28 cellular contexts compared by ENCODE assay signal in genomic region chr15:44443515-44443914, GRCh38.
"Had no signal": no experiment of that assay in that cellular context is flagged by ENCODE, and none has a peak within 500 bp of the region (broad histone marks: within the 10 kb centered on the region; RNA-seq: fewer than 3 reads in every experiment).

No MANE protein-coding gene starts in this region.

- H3K4me1 ChIP-seq: upper lobe of right lung had no signal

- H3K4me3 ChIP-seq: stomach, suprapubic skin, testis, thoracic aorta, thyroid gland, tibial artery, tibial nerve, transverse colon, upper lobe of left lung, upper lobe of right lung, uterus, vagina had no signal

- H3K27ac Mint-ChIP-seq: stimulated activated effector memory CD8-positive, alpha-beta T cell treated with anti-CD3 and anti-CD28 coated beads, Interleukin-12 subunit alpha, Interleukin-12 subunit beta, amount 100 ng/mL, for 72 hours; stimulated activated memory B cell treated with anti-CD40 and anti-IgM and Interleukin-4, amounts not matched to agents 10 μg/mL and 1 μg/mL and 100 μg/mL, for 72 hours; stimulated activated naive B cell treated with anti-CD40 and anti-IgM and Interleukin-4, amounts not matched to agents 10 μg/mL and 1 μg/mL and 100 μg/mL, for 72 hours; stimulated activated naive CD8-positive, alpha-beta T cell treated with anti-CD3 and anti-CD28 coated beads, Interleukin-15, amount 100 ng/mL, for 72 hours; stimulated activated naive CD8-positive, alpha-beta T cell treated with anti-CD3 and anti-CD28 coated beads, Interleukin-15, Interleukin-2, amounts not matched to agents 100 ng/mL and 50 ng/mL, for 24 hours; type B pancreatic cell had no signal

- H3K36me3 ChIP-seq: thoracic aorta, thyroid gland, transverse colon, uterus, vagina had no signal

- H3K9me3 ChIP-seq: stomach, suprapubic skin, testis, thoracic aorta, thyroid gland, tibial artery, transverse colon, upper lobe of left lung, upper lobe of right lung, uterus, vagina had no signal

- H3K27me3 Mint-ChIP-seq: stimulated activated memory B cell treated with anti-CD40 and anti-IgM and Interleukin-4, amounts not matched to agents 10 μg/mL and 1 μg/mL and 100 μg/mL, for 72 hours; stimulated activated naive B cell treated with anti-CD40 and anti-IgM and Interleukin-4, amounts not matched to agents 10 μg/mL and 1 μg/mL and 100 μg/mL, for 72 hours; stimulated activated naive CD8-positive, alpha-beta T cell treated with anti-CD3 and anti-CD28 coated beads, Interleukin-15, amount 100 ng/mL, for 72 hours; stimulated activated naive CD8-positive, alpha-beta T cell treated with anti-CD3 and anti-CD28 coated beads, Interleukin-15, Interleukin-2, amounts not matched to agents 100 ng/mL and 50 ng/mL, for 24 hours; type B pancreatic cell had no signal

- H3K9me3 Mint-ChIP-seq: stimulated activated effector memory CD8-positive, alpha-beta T cell treated with anti-CD3 and anti-CD28 coated beads, Interleukin-12 subunit alpha, Interleukin-12 subunit beta, amount 100 ng/mL, for 72 hours; stimulated activated memory B cell treated with anti-CD40 and anti-IgM and Interleukin-4, amounts not matched to agents 10 μg/mL and 1 μg/mL and 100 μg/mL, for 72 hours; stimulated activated naive CD8-positive, alpha-beta T cell treated with anti-CD3 and anti-CD28 coated beads, Interleukin-15, amount 100 ng/mL, for 72 hours; stimulated activated naive CD8-positive, alpha-beta T cell treated with anti-CD3 and anti-CD28 coated beads, Interleukin-15, Interleukin-2, amounts not matched to agents 100 ng/mL and 50 ng/mL, for 24 hours; type B pancreatic cell had no signal

- H3K4me3 Mint-ChIP-seq: stimulated activated effector memory CD8-positive, alpha-beta T cell treated with anti-CD3 and anti-CD28 coated beads, Interleukin-12 subunit alpha, Interleukin-12 subunit beta, amount 100 ng/mL, for 72 hours; stimulated activated memory B cell treated with anti-CD40 and anti-IgM and Interleukin-4, amounts not matched to agents 10 μg/mL and 1 μg/mL and 100 μg/mL, for 72 hours; stimulated activated naive B cell treated with anti-CD40 and anti-IgM and Interleukin-4, amounts not matched to agents 10 μg/mL and 1 μg/mL and 100 μg/mL, for 72 hours; stimulated activated naive CD8-positive, alpha-beta T cell treated with anti-CD3 and anti-CD28 coated beads, Interleukin-15, amount 100 ng/mL, for 72 hours; stimulated activated naive CD8-positive, alpha-beta T cell treated with anti-CD3 and anti-CD28 coated beads, Interleukin-15, Interleukin-2, amounts not matched to agents 100 ng/mL and 50 ng/mL, for 24 hours; type B pancreatic cell had no signal

- H3K27me3 ChIP-seq: stomach, suprapubic skin, testis, thyroid gland, tibial artery, tibial nerve, transverse colon, upper lobe of left lung, upper lobe of right lung, uterus, vagina had no signal

- H3K27ac ChIP-seq: stomach, suprapubic skin, testis, thoracic aorta, thyroid gland, tibial artery, tibial nerve, transverse colon, upper lobe of left lung, upper lobe of right lung, uterus, vagina had no signal

- DNase-seq: stimulated activated CD4-positive, alpha-beta T cell treated with anti-CD3 and anti-CD28 coated beads, Interleukin-2, amount 100 ng/mL, for 48 hours; stimulated activated CD4-positive, alpha-beta T cell treated with anti-CD3 and anti-CD28 coated beads, Interleukin-4, amount 100 ng/mL, for 1 hour; stimulated activated CD4-positive, alpha-beta T cell treated with anti-CD3 and anti-CD28 coated beads, Interleukin-4, amount 100 ng/mL, for 24 hours; stimulated activated CD4-positive, alpha-beta T cell treated with anti-CD3 and anti-CD28 coated beads, Interleukin-4, amount 100 ng/mL, for 4 hours; stimulated activated CD8-positive, alpha-beta memory T cell treated with anti-CD3 and anti-CD28 coated beads, Interleukin-4, amount 100 ng/mL, for 48 hours; stimulated activated naive B cell treated with anti-CD40 and anti-IgM and Interleukin-4, amounts not matched to agents 10 μg/mL and 1 μg/mL and 100 μg/mL, for 72 hours; stimulated activated naive CD4-positive, alpha-beta T cell; stimulated activated naive CD4-positive, alpha-beta T cell treated with Interleukin-2 at 50 U/mL for 16 hours; stimulated activated naive CD8-positive, alpha-beta T cell treated with anti-CD3 and anti-CD28 coated beads, Interleukin-15, amount 100 ng/mL, for 72 hours; stimulated activated naive CD8-positive, alpha-beta T cell treated with anti-CD3 and anti-CD28 coated beads, Interleukin-15, Interleukin-2, amounts not matched to agents 100 U/mL and 50 U/mL, for 24 hours; stomach; substantia nigra; testis; thyroid gland; tibial artery; transverse colon; trophoblast cell; upper lobe of left lung; upper lobe of right lung; uterus had no signal

- ATAC-seq: stimulated activated effector memory CD8-positive, alpha-beta T cell treated with anti-CD3 and anti-CD28 coated beads, Interleukin-12 subunit alpha, Interleukin-12 subunit beta, amount 100 ng/mL, for 72 hours; stimulated activated memory B cell treated with anti-CD40 and anti-IgM and Interleukin-4, amounts not matched to agents 10 μg/mL and 1 μg/mL and 100 μg/mL, for 72 hours; stimulated activated naive B cell treated with anti-CD40 and anti-IgM and Interleukin-4, amounts not matched to agents 10 μg/mL and 1 μg/mL and 100 μg/mL, for 72 hours; stimulated activated naive CD8-positive, alpha-beta T cell treated with anti-CD3 and anti-CD28 coated beads, Interleukin-15, amount 100 ng/mL, for 72 hours; stimulated activated naive CD8-positive, alpha-beta T cell treated with anti-CD3 and anti-CD28 coated beads, Interleukin-15, Interleukin-2, amounts not matched to agents 100 U/mL and 50 U/mL, for 24 hours; upper lobe of right lung had no signal
